ENCODE assay signal across 1 cellular context in genomic region chr11:23370580-23371275, GRCh38.
TF ChIP-seq lines count a peak whose summit lies in the region.

No MANE protein-coding gene starts in this region.

TF ChIP-seq in GM23338, 12 proteins besides CTCF, POLR2A, EP300 and RAD21 (continued from another document):
- TF ChIP-seq ZNF462 (CRISPR knock-in tag; IDR thresholded peaks at IDR 0.05), result no peak
- no peak for TF ChIP-seq ZNF331 (CRISPR knock-in tag; IDR thresholded peaks at IDR 0.05; ENCODE audit: low read depth)
- no peak for TF ChIP-seq JUNB (IDR thresholded peaks at IDR 0.05; ENCODE audit: unreplicated experiment)
- no peak for TF ChIP-seq CREB1 (CRISPR knock-in tag; IDR thresholded peaks at IDR 0.05; ENCODE audit: low read depth)
- no peak for TF ChIP-seq POLR2AphosphoS5 (IDR thresholded peaks at IDR 0.05; ENCODE audit: low read depth)
